9 cellular contexts compared by ENCODE assay signal in genomic region chr3:57434041-57434440, GRCh38.
DNase-seq lines count a peak whose midpoint lies in the region; ATAC-seq, FAIRE-seq and TF ChIP-seq lines count a peak whose summit lies in the region.
"Had no signal": no experiment of that assay in that cellular context is flagged by ENCODE, and none has a peak within 500 bp of the region (broad histone marks: within the 10 kb centered on the region; RNA-seq: fewer than 3 reads in every experiment).

No MANE protein-coding gene starts in this region.

- H3K9me3 ChIP-seq in neural cell (ENCODE audit: low read length): no peaks in the 10 kb centered on the region

- no peak for TF ChIP-seq EP300 in neural cell (conservative IDR thresholded peaks at IDR 0.05; ENCODE audit: poor library complexity, severe bottlenecking)

- DNase-seq in NCI-H146 treated with DMSO at 0.1 percent for 48 hours (lab: John Stamatoyannopoulos, UW; ENCODE audit: unreplicated experiment): peak; percentile 9
- DNase-seq in brain microvascular endothelial cell: peak; percentile 16
- no peak for DNase-seq in frontal cortex (ENCODE audit: low spot score in 2 of 2)
- DNase-seq in NK-92 (lab: John Stamatoyannopoulos, UW; ENCODE audit: unreplicated experiment): no peak
- no peak for DNase-seq in NCI-H774 (lab: John Stamatoyannopoulos, UW)
- DNase-seq in activated T-cell treated with anti-CD3 and anti-CD28 coated beads, Interleukin-2, amount 50 U/mL, for 4 hours: no peak

- no peaks in the 10 kb centered on the region for H3K36me3 Mint-ChIP-seq in activated T-cell treated with anti-CD3 and anti-CD28 coated beads, Interleukin-2, amount 50 U/mL, for 4 hours (ENCODE audit: insufficient read depth)

- H4K20me1 ChIP-seq in neural cell (ENCODE audit: insufficient read depth): no peaks in the 10 kb centered on the region

- H3K9me3 Mint-ChIP-seq in activated T-cell treated with anti-CD3 and anti-CD28 coated beads, Interleukin-2, amount 50 U/mL, for 4 hours: no peaks in the 10 kb centered on the region

- no peak overlapping the region for H3K4me2 ChIP-seq in neural cell (ENCODE audit: low read length)

- no peak overlapping the region for H3K27ac ChIP-seq in brain microvascular endothelial cell
- no peak overlapping the region for H3K27ac ChIP-seq in neural cell (ENCODE audit: low read length)

- H3K4me3 ChIP-seq in brain microvascular endothelial cell (ENCODE audit: low read depth, low read length) (no peak overlapping the region), neural cell (ENCODE audit: low read length) (no peak overlapping the region)

- H3K9ac ChIP-seq in neural cell (ENCODE audit: low read length): no peak overlapping the region

- TF ChIP-seq RAD21 in neural cell (conservative IDR thresholded peaks at IDR 0.05): peak; percentile 52

- H3K27me3 Mint-ChIP-seq in activated T-cell treated with anti-CD3 and anti-CD28 coated beads, Interleukin-2, amount 50 U/mL, for 4 hours (ENCODE audit: low read depth): no peaks in the 10 kb centered on the region

- no peaks in the 10 kb centered on the region for H3K4me1 Mint-ChIP-seq in activated T-cell treated with anti-CD3 and anti-CD28 coated beads, Interleukin-2, amount 50 U/mL, for 4 hours (ENCODE audit: low read depth)

- no peak overlapping the region for H3K4me3 Mint-ChIP-seq in activated T-cell treated with anti-CD3 and anti-CD28 coated beads, Interleukin-2, amount 50 U/mL, for 4 hours

- no peak overlapping the region for H2AFZ ChIP-seq in neural cell (ENCODE audit: low read depth, low read length)

- peak; percentile 91 for FAIRE-seq in G401.6 (lab: Jason Lieb, UNC)
- FAIRE-seq in frontal cortex (lab: Jason Lieb, UNC): no peak
- FAIRE-seq: endometrium had no signal

- in situ Hi-C loops in brain microvascular endothelial cell (cut with HindIII; ENCODE audit: low pct_ligation_motif_present, low sequenced_read_pairs): no loop called here

- no peaks in the 10 kb centered on the region for H3F3A ChIP-seq in neural cell (ENCODE audit: insufficient read depth, low read length, poor library complexity, severe bottlenecking)

- H3K27me3 ChIP-seq in brain microvascular endothelial cell (replicated peaks): no peaks in the 10 kb centered on the region
- H3K27me3 ChIP-seq in neural cell (ENCODE audit: insufficient read depth, low read depth, low read length): no peaks in the 10 kb centered on the region

- H3K79me2 ChIP-seq in neural cell (replicated peaks; ENCODE audit: insufficient read depth, low read length): no peaks in the 10 kb centered on the region

- no peak for ATAC-seq in activated T-cell treated with anti-CD3 and anti-CD28 coated beads, Interleukin-2, amount 50 U/mL, for 4 hours

- H3K36me3 ChIP-seq in brain microvascular endothelial cell (replicated peaks): no peaks in the 10 kb centered on the region
- H3K36me3 ChIP-seq in neural cell (ENCODE audit: insufficient read depth, low read length): no peaks in the 10 kb centered on the region

- TF ChIP-seq CTCF in brain microvascular endothelial cell (IDR thresholded peaks at IDR 0.05; ENCODE audit: low read depth, low read length, missing control alignments): peak; percentile 62
- TF ChIP-seq CTCF in neural cell (IDR thresholded peaks at IDR 0.05; ENCODE audit: poor library complexity, severe bottlenecking): peak; percentile 59

- no peaks in the 10 kb centered on the region for H3K9me2 ChIP-seq in neural cell (ENCODE audit: insufficient read depth, low read length)

TF ChIP-seq in neural cell, 6 proteins besides CTCF, POLR2A, EP300 and RAD21:
- TF ChIP-seq MXI1 (conservative IDR thresholded peaks at IDR 0.05; ENCODE audit: poor library complexity, severe bottlenecking) (no peak), EZH2 (IDR thresholded peaks at IDR 0.05; ENCODE audit: borderline replicate concordance, insufficient read depth, low read length, poor library complexity, severe bottlenecking) (no peak), REST (IDR thresholded peaks at IDR 0.05; ENCODE audit: borderline replicate concordance) (no peak), SMC3 (conservative IDR thresholded peaks at IDR 0.05; ENCODE audit: poor library complexity) (peak; percentile 69)

Comparison
In these comparisons a context has a peak if more than half of its experiments do, and no peak if none do; other contexts are left out.
1. DNase-seq: peak in NCI-H146 treated with DMSO at 0.1 percent for 48 hours (single experiment) and brain microvascular endothelial cell (single experiment); none in frontal cortex (0 of 2), NK-92 (single experiment), NCI-H774 (single experiment) and activated T-cell treated with anti-CD3 and anti-CD28 coated beads, Interleukin-2, amount 50 U/mL, for 4 hours (single experiment).